ENCODE assay signal across 22 cellular contexts in the genomic region with DNA sequence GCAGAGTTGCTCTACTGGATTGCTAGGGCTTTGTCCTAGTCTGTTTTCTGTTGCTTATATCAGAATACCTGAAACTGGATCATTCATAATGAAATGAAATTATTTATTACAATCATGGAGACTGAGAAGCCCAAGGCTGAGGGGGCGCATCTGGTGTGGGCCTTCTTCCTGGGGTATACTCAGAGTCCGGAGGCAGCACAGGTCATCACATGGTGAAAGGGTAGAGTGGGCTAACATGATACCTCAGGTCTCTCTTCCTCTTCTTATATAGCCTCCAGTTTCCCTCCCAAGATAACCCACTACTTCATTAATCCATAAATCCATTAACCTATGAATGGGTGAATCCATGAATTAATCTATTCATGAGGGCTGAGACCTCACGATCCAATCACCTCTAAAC.
"Had no signal": no experiment of that assay in that cellular context is flagged by ENCODE, and none has a peak within 500 bp of the region (broad histone marks: within the 10 kb centered on the region; RNA-seq: fewer than 3 reads in every experiment).

No MANE protein-coding gene starts in this region.

- H3K4me3 ChIP-seq: breast epithelium, gastroesophageal sphincter, ovary, sigmoid colon, smooth muscle cell, tibial nerve had no signal

- DNase-seq: activated CD4-positive, alpha-beta T cell treated with anti-CD3 and anti-CD28 coated beads for 4 hours; activated CD4-positive, alpha-beta T cell treated with anti-CD3 and anti-CD28 coated beads, Interleukin-2, amount 50 U/mL, for 4 hours; activated naive CD4-positive, alpha-beta T cell; activated T-cell treated with anti-CD3 and anti-CD28 coated beads for 4 hours; activated T-cell treated with anti-CD3 and anti-CD28 coated beads, Interleukin-2, amount 50 U/mL, for 72 hours; central memory CD4-positive, alpha-beta T cell; hippocampal formation; left cardiac atrium; left ventricle myocardium superior; naive B cell; nephron progenitor cell; ovary; sigmoid colon; stimulated activated CD4-positive, alpha-beta T cell treated with anti-CD3 and anti-CD28 coated beads, Interleukin-2, amount 100 ng/mL, for 24 hours; stimulated activated naive CD4-positive, alpha-beta T cell had no signal

- H3K9me3 ChIP-seq: breast epithelium, gastroesophageal sphincter, ovary, sigmoid colon had no signal

- H3K36me3 ChIP-seq: breast epithelium, gastroesophageal sphincter, ovary, sigmoid colon, tibial nerve had no signal

- H3K27ac Mint-ChIP-seq: activated naive CD4-positive, alpha-beta T cell treated with anti-CD3 and anti-CD28 coated beads, Interleukin-2, amount 50 U/mL, for 72 hours; activated T-cell treated with anti-CD3 and anti-CD28 coated beads, Interleukin-2, amount 50 U/mL, for 72 hours; mesothelial cell of epicardium; naive B cell; nephron progenitor cell; progenitor cell of endocrine pancreas had no signal

- H3K4me2 ChIP-seq: smooth muscle cell had no signal

- ATAC-seq: activated naive CD4-positive, alpha-beta T cell treated with anti-CD3 and anti-CD28 coated beads, Interleukin-2, amount 50 U/mL, for 72 hours; activated T-cell treated with anti-CD3 and anti-CD28 coated beads, Interleukin-2, amount 50 U/mL, for 72 hours; gastroesophageal sphincter; left cardiac atrium; left ventricle myocardium superior had no signal

- H3K4me1 ChIP-seq: breast epithelium, gastroesophageal sphincter, sigmoid colon, tibial nerve had no signal

- H3K27ac ChIP-seq: breast epithelium, gastroesophageal sphincter, ovary, sigmoid colon, tibial nerve had no signal

- H3K4me1 Mint-ChIP-seq: mesothelial cell of epicardium, naive B cell, nephron progenitor cell had no signal

- H3K4me3 Mint-ChIP-seq: activated T-cell treated with anti-CD3 and anti-CD28 coated beads, Interleukin-2, amount 50 U/mL, for 72 hours; mesothelial cell of epicardium; nephron progenitor cell had no signal

- H3K36me3 Mint-ChIP-seq: activated naive CD4-positive, alpha-beta T cell treated with anti-CD3 and anti-CD28 coated beads, Interleukin-2, amount 50 U/mL, for 72 hours; naive B cell had no signal

- H3K27me3 ChIP-seq: breast epithelium, gastroesophageal sphincter, ovary, sigmoid colon, tibial nerve had no signal

- H3K27me3 Mint-ChIP-seq: naive B cell, progenitor cell of endocrine pancreas had no signal
